8 cellular contexts compared by ENCODE assay signal in genomic region chr16:85316321-85316919, GRCh38.
DNase-seq lines count a peak whose midpoint lies in the region; ATAC-seq and TF ChIP-seq lines count a peak whose summit lies in the region.

No MANE protein-coding gene starts in this region.

- H3K4me3 ChIP-seq in fibroblast of the aortic adventitia (ENCODE audit: low read depth, low read length): no peak overlapping the region
- no peak overlapping the region for H3K4me3 ChIP-seq in neutrophil (ENCODE audit: low read depth in 1 of 2, low read length in 1 of 2)

- DNase-seq in AG08396 (ENCODE audit: low spot score): peak; percentile 80
- DNase-seq in NCI-H226: peak; percentile 36
- DNase-seq in activated CD8-positive, alpha-beta memory T cell treated with anti-CD3 and anti-CD28 coated beads for 24 hours: peak; percentile 77
- peak; percentile 63 for DNase-seq in fibroblast of the aortic adventitia (ENCODE audit: low read depth)
- no peak for DNase-seq in cerebellar nuclear complex (lab: John Stamatoyannopoulos, UW)

- TF ChIP-seq CTCF in GM12874 (IDR thresholded peaks at IDR 0.05; ENCODE audit: insufficient read depth, low read depth, low read length) (peak; percentile 86), fibroblast of the aortic adventitia (IDR thresholded peaks at IDR 0.05; ENCODE audit: insufficient read depth, low read length) (peak; percentile 94), neutrophil (IDR thresholded peaks at IDR 0.05) (peak; percentile 43)

- peaks cover 21% of the 10 kb centered on the region for H3K27me3 ChIP-seq in neutrophil

- H3K9me3 ChIP-seq in neutrophil: no peaks in the 10 kb centered on the region

- no peaks in the 10 kb centered on the region for H3K4me1 ChIP-seq in neutrophil (ENCODE audit: control insufficient read depth in 1 of 2, insufficient read depth in 1 of 2, low read depth in 1 of 2, low read length in 1 of 2)

- H3K27ac ChIP-seq in neutrophil: no peak overlapping the region

- H3K36me3 ChIP-seq in neutrophil: no peaks in the 10 kb centered on the region

- no peak for ATAC-seq in GM18858 (IDR thresholded peaks at IDR 0.05; ENCODE audit: unreplicated experiment)

Comparison
In these comparisons a context has a peak if more than half of its experiments do, and no peak if none do; other contexts are left out.
1. DNase-seq: peak in AG08396 (single experiment), NCI-H226 (single experiment), activated CD8-positive, alpha-beta memory T cell treated with anti-CD3 and anti-CD28 coated beads for 24 hours (single experiment) and fibroblast of the aortic adventitia (single experiment); none in cerebellar nuclear complex (0 of 2).
2. CTCF ChIP-seq: peak in every context shown above with its lines; median percentile 94 in fibroblast of the aortic adventitia; 86 in GM12874; 43 in neutrophil.